ENCODE assay signal across 10 cellular contexts in the genomic region with DNA sequence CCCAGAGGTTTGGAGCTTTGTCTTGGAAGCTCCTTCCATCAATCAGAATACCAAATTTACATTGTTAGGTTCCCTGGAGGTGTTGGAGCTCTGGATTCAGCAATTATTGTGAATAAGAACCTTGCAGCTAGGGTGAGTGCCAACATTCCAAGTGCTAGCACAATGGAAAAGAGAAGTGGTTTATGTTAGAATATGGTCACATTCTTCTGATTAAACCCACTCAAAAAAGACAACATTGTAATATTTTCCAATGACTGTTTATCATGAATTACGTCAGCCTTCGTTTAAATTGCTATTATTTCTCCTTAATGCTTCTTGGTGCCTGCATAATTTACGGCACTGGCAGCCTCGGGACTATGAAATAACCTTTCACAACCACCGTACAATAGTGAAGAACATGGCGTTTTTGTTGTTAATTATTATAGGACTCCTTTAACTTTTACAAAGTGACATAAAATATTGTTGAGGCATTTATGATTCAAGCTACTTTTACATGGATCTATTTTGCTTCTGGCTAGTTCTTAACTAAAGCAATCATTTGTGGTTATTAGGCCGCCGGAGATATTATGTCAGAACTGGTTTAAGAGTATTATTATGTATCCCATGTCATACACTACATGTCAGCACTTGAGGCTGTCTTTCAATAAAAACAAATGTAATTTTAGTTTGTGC.
A peak's percentile ranks its signal among the peaks of the same experiment; 100 is the strongest.
DNase-seq lines count a peak whose midpoint lies in the region; ATAC-seq, FAIRE-seq and TF ChIP-seq lines count a peak whose summit lies in the region.
"Had no signal": no experiment of that assay in that cellular context is flagged by ENCODE, and none has a peak within 500 bp of the region (broad histone marks: within the 10 kb centered on the region; RNA-seq: fewer than 3 reads in every experiment).

No MANE protein-coding gene starts in this region.

- H3K4me3 ChIP-seq in heart left ventricle (no peak overlapping the region), kidney (ENCODE audit: low read length in 2 of 2) (no peak overlapping the region)

- no peaks in the 10 kb centered on the region for H3K36me3 ChIP-seq in heart left ventricle
- H3K36me3 ChIP-seq in kidney (ENCODE audit: control insufficient read depth in 1 of 2, insufficient read depth in 2 of 2, low read length in 2 of 2) = no peaks in the 10 kb centered on the region

- no peaks in the 10 kb centered on the region for H3K27me3 ChIP-seq in heart left ventricle

- peaks cover 0 to 80% (median 39%) of the 10 kb centered on the region in 12 donors for H3K4me1 ChIP-seq in heart left ventricle
- H3K4me1 ChIP-seq in kidney (ENCODE audit: control insufficient read depth in 1 of 2, insufficient read depth in 1 of 2, low read depth in 1 of 2, low read length in 2 of 2) = peaks cover 8 to 15% of the 10 kb centered on the region in 2 donors

- H3K27me3 Mint-ChIP-seq in activated CD8-positive, alpha-beta T cell treated with anti-CD3 and anti-CD28 coated beads for 36 hours = no peaks in the 10 kb centered on the region
- no peaks in the 10 kb centered on the region for H3K27me3 Mint-ChIP-seq in type B pancreatic cell

- H3K36me3 Mint-ChIP-seq in activated CD8-positive, alpha-beta T cell treated with anti-CD3 and anti-CD28 coated beads for 36 hours (ENCODE audit: low read depth) = peaks cover 60% of the 10 kb centered on the region
- H3K36me3 Mint-ChIP-seq in type B pancreatic cell = peaks cover 14% of the 10 kb centered on the region

- intact Hi-C loops in heart left ventricle (cut with DNase I) (loop anchor here in 1 of 10 donors (5.0 kb wide), 1 partner anchor 117 kb away; a partner anchor contains a TSS), left cardiac atrium (cut with DNase I) (no loop called here), kidney (cut with DNase I) (no loop called here)
- intact Hi-C loops in activated CD8-positive, alpha-beta T cell treated with anti-CD3 and anti-CD28 coated beads for 36 hours (cut with micrococcal nuclease) = no loop called here

- H3K4me1 Mint-ChIP-seq in activated CD8-positive, alpha-beta T cell treated with anti-CD3 and anti-CD28 coated beads for 36 hours (ENCODE audit: low read depth) = peaks cover 65% of the 10 kb centered on the region
- peaks cover 43% of the 10 kb centered on the region for H3K4me1 Mint-ChIP-seq in type B pancreatic cell (ENCODE audit: unreplicated experiment)

- POLR2A ChIA-PET in activated CD8-positive, alpha-beta T cell treated with anti-CD3 and anti-CD28 coated beads for 36 hours (lab: Charles Lee) = interaction anchor here (0.6 to 2.0 kb wide), 4 partner anchors 27 to 1013 kb away, joined by 3 to 5 read pairs (median 4); no protein-coding TSS in a partner anchor

- peaks cover 0 to 7% (median 0%) of the 10 kb centered on the region in 12 donors for H3K9me3 ChIP-seq in heart left ventricle
- peaks cover 0 to 3% of the 10 kb centered on the region in 2 donors for H3K9me3 ChIP-seq in kidney (ENCODE audit: control insufficient read depth in 1 of 2, low read length in 2 of 2)

- no peak for TF ChIP-seq POLR2A in heart left ventricle (IDR thresholded peaks at IDR 0.05)

- DNase-seq in heart left ventricle = no peak
- DNase-seq in left cardiac atrium = no peak
- DNase-seq in activated CD8-positive, alpha-beta T cell treated with anti-CD3 and anti-CD28 coated beads for 36 hours = no peak
- DNase-seq in kidney = no peak
- DNase-seq in type B pancreatic cell (ENCODE audit: extremely low spot score, unreplicated experiment) = no peak
- no peak for DNase-seq in cortex of kidney (lab: John Stamatoyannopoulos, UW)
- DNase-seq in OCI-M1 (lab: John Stamatoyannopoulos, UW) = no peak
- DNase-seq: COR-L47; effector memory CD4-positive, alpha-beta T cell had no signal

- ATAC-seq in heart left ventricle (no peak), left cardiac atrium (no peak), HG03460 (IDR thresholded peaks at IDR 0.05; ENCODE audit: unreplicated experiment) (no peak)
- no peak for ATAC-seq in activated CD8-positive, alpha-beta T cell treated with anti-CD3 and anti-CD28 coated beads for 36 hours

- CTCF ChIA-PET in activated CD8-positive, alpha-beta T cell treated with anti-CD3 and anti-CD28 coated beads for 36 hours (lab: Charles Lee) = interaction anchor here (1.0 to 1.7 kb wide), 3 partner anchors 9 to 52 kb away, joined by 3 to 4 read pairs (median 3); no protein-coding TSS in a partner anchor

- H3K27ac ChIP-seq in heart left ventricle (peak overlapping the region; percentile 26 to 85 (median 64)), kidney (ENCODE audit: low read depth in 2 of 2, low read length in 2 of 2) (peak overlapping the region; percentile 40 to 58)

- H3K9ac ChIP-seq in kidney (ENCODE audit: low read length in 2 of 2) = peak overlapping the region in 1 of 2 donors; percentile 27

- peaks cover 9% of the 10 kb centered on the region for H3K9me3 Mint-ChIP-seq in activated CD8-positive, alpha-beta T cell treated with anti-CD3 and anti-CD28 coated beads for 36 hours
- peaks cover 14% of the 10 kb centered on the region for H3K9me3 Mint-ChIP-seq in type B pancreatic cell

- 73 to 79% (median 75%) methylated on average over 8 of the region's 8 CpGs for WGBS in heart left ventricle, 4 donors

- H3K4me3 Mint-ChIP-seq in activated CD8-positive, alpha-beta T cell treated with anti-CD3 and anti-CD28 coated beads for 36 hours = no peak overlapping the region
- peak overlapping the region; percentile 14 for H3K4me3 Mint-ChIP-seq in type B pancreatic cell

- TF ChIP-seq CTCF in heart left ventricle (IDR thresholded peaks at IDR 0.05) (no peak), kidney (IDR thresholded peaks at IDR 0.05; ENCODE audit: borderline replicate concordance, extremely low read depth, insufficient read depth) (no peak), type B pancreatic cell (conservative IDR thresholded peaks at IDR 0.05) (no peak)
- TF ChIP-seq CTCF in activated CD8-positive, alpha-beta T cell treated with anti-CD3 and anti-CD28 coated beads for 36 hours (IDR thresholded peaks at IDR 0.05) = no peak

- FAIRE-seq in kidney (lab: Jason Lieb, UNC) = peak; percentile 15

- H3K27ac Mint-ChIP-seq in activated CD8-positive, alpha-beta T cell treated with anti-CD3 and anti-CD28 coated beads for 36 hours = peak overlapping the region; percentile 94
- peak overlapping the region; percentile 61 for H3K27ac Mint-ChIP-seq in type B pancreatic cell
